ENCODE assay signal across 13 cellular contexts in genomic region chr14:105492966-105493871, GRCh38. TPM values are rescaled to one million over a fixed set of nuclear protein-coding genes. Genes with fewer than 3 reads are reported as not detected.
A peak's percentile ranks its signal among the peaks of the same experiment; 100 is the strongest.
DNase-seq lines count a peak whose midpoint lies in the region; ATAC-seq and TF ChIP-seq lines count a peak whose summit lies in the region.
"Had no signal": no experiment of that assay in that cellular context is flagged by ENCODE, and none has a peak within 500 bp of the region (broad histone marks: within the 10 kb centered on the region; RNA-seq: fewer than 3 reads in every experiment).

No MANE protein-coding gene starts in this region.

- no peaks in the 10 kb centered on the region for H3K36me3 Mint-ChIP-seq in activated naive CD8-positive, alpha-beta T cell
- H3K36me3 Mint-ChIP-seq in activated naive CD8-positive, alpha-beta T cell treated with anti-CD3 and anti-CD28 coated beads for 36 hours = no peaks in the 10 kb centered on the region
- peaks cover 17% of the 10 kb centered on the region for H3K36me3 Mint-ChIP-seq in activated CD4-positive, alpha-beta memory T cell treated with anti-CD3 and anti-CD28 coated beads, Interleukin-2, amount 10 ng/mL, durations not matched to agents 7 days and 5 days (ENCODE audit: low read depth)

- no peak for TF ChIP-seq CTCF in mucosa of descending colon (IDR thresholded peaks at IDR 0.05)

- no peak overlapping the region for H3K4me3 ChIP-seq in mucosa of descending colon
- no peak overlapping the region for H3K4me3 ChIP-seq in aorta (ENCODE audit: low read length in 2 of 2)

- ATAC-seq in mucosa of descending colon (no peak), aorta (ENCODE audit: low FRiP score) (no peak), HG03520 (IDR thresholded peaks at IDR 0.05; ENCODE audit: unreplicated experiment) (no peak)

- POLR2A ChIA-PET in activated CD4-positive, alpha-beta memory T cell treated with anti-CD3 and anti-CD28 coated beads, Interleukin-2, amount 10 ng/mL, durations not matched to agents 7 days and 5 days (lab: Charles Lee) = interaction anchor here (0.8 to 5.1 kb wide), 3 partner anchors 12 to 72 kb away, joined by 3 to 85 read pairs (median 36); no protein-coding TSS in a partner anchor

- CTCF ChIA-PET in activated CD4-positive, alpha-beta memory T cell treated with anti-CD3 and anti-CD28 coated beads, Interleukin-2, amount 10 ng/mL, durations not matched to agents 7 days and 5 days (lab: Charles Lee) = interaction anchor here (5.3 kb wide), 1 partner anchor 12 kb away, joined by 112 read pairs; no protein-coding TSS in a partner anchor

- peaks cover 6% of the 10 kb centered on the region for H3K36me3 ChIP-seq in mucosa of descending colon (ENCODE audit: low read depth)
- H3K36me3 ChIP-seq in aorta (ENCODE audit: control insufficient read depth in 1 of 2, insufficient read depth in 2 of 2, low read length in 1 of 2) = no peaks in the 10 kb centered on the region

- intact Hi-C loops in mucosa of descending colon (cut with DNase I, micrococcal nuclease) (no loop called here), aorta (cut with DNase I) (loop anchor here (5.0 kb wide), 3 partner anchors 34 to 191 kb away; partner anchors contain the start of genes BRF1 (in 1 of the 2) and TMEM121 (in 1 of the 2))

- H3K4me1 Mint-ChIP-seq in activated naive CD8-positive, alpha-beta T cell (ENCODE audit: low read depth) = peaks cover 12% of the 10 kb centered on the region
- peaks cover 16% of the 10 kb centered on the region for H3K4me1 Mint-ChIP-seq in activated naive CD8-positive, alpha-beta T cell treated with anti-CD3 and anti-CD28 coated beads for 36 hours
- H3K4me1 Mint-ChIP-seq in activated CD4-positive, alpha-beta memory T cell treated with anti-CD3 and anti-CD28 coated beads, Interleukin-2, amount 10 ng/mL, durations not matched to agents 7 days and 5 days = peaks cover 18% of the 10 kb centered on the region

- H3K4me3 Mint-ChIP-seq in activated naive CD8-positive, alpha-beta T cell = peak overlapping the region; percentile 27
- no peak overlapping the region for H3K4me3 Mint-ChIP-seq in activated naive CD8-positive, alpha-beta T cell treated with anti-CD3 and anti-CD28 coated beads for 36 hours
- peak overlapping the region; percentile 10 for H3K4me3 Mint-ChIP-seq in activated CD4-positive, alpha-beta memory T cell treated with anti-CD3 and anti-CD28 coated beads, Interleukin-2, amount 10 ng/mL, durations not matched to agents 7 days and 5 days
- H3K4me3 Mint-ChIP-seq: memory B cell had no signal

- H3K4me1 ChIP-seq in mucosa of descending colon (ENCODE audit: low read depth) (peaks cover 15% of the 10 kb centered on the region), aorta (ENCODE audit: control insufficient read depth in 1 of 2, insufficient read depth in 2 of 2, low read length in 2 of 2) (no peaks in the 10 kb centered on the region)

- no peaks in the 10 kb centered on the region for H3K9me3 Mint-ChIP-seq in activated naive CD8-positive, alpha-beta T cell (ENCODE audit: low read depth)
- no peaks in the 10 kb centered on the region for H3K9me3 Mint-ChIP-seq in activated naive CD8-positive, alpha-beta T cell treated with anti-CD3 and anti-CD28 coated beads for 36 hours
- no peaks in the 10 kb centered on the region for H3K9me3 Mint-ChIP-seq in activated CD4-positive, alpha-beta memory T cell treated with anti-CD3 and anti-CD28 coated beads, Interleukin-2, amount 10 ng/mL, durations not matched to agents 7 days and 5 days
- H3K9me3 Mint-ChIP-seq: memory B cell had no signal

- no peak overlapping the region for H3K27ac Mint-ChIP-seq in activated naive CD8-positive, alpha-beta T cell
- no peak overlapping the region for H3K27ac Mint-ChIP-seq in activated naive CD8-positive, alpha-beta T cell treated with anti-CD3 and anti-CD28 coated beads for 36 hours
- no peak overlapping the region for H3K27ac Mint-ChIP-seq in activated CD4-positive, alpha-beta memory T cell treated with anti-CD3 and anti-CD28 coated beads, Interleukin-2, amount 10 ng/mL, durations not matched to agents 7 days and 5 days

- H3K27me3 ChIP-seq in aorta (ENCODE audit: control insufficient read depth in 1 of 2, insufficient read depth in 2 of 2, low read length in 1 of 2) = no peaks in the 10 kb centered on the region

- H3K9me3 ChIP-seq in mucosa of descending colon (no peaks in the 10 kb centered on the region), aorta (ENCODE audit: control insufficient read depth, low read length) (no peaks in the 10 kb centered on the region)

- H3K27me3 Mint-ChIP-seq in activated naive CD8-positive, alpha-beta T cell = no peaks in the 10 kb centered on the region
- H3K27me3 Mint-ChIP-seq in activated naive CD8-positive, alpha-beta T cell treated with anti-CD3 and anti-CD28 coated beads for 36 hours = no peaks in the 10 kb centered on the region
- H3K27me3 Mint-ChIP-seq in activated CD4-positive, alpha-beta memory T cell treated with anti-CD3 and anti-CD28 coated beads, Interleukin-2, amount 10 ng/mL, durations not matched to agents 7 days and 5 days = no peaks in the 10 kb centered on the region
- H3K27me3 Mint-ChIP-seq: memory B cell had no signal

- 84 to 90% methylated on average over 20 of the region's 20 CpGs for WGBS in aorta, 2 donors

- no peak for DNase-seq in activated naive CD8-positive, alpha-beta T cell treated with anti-CD3 and anti-CD28 coated beads for 36 hours
- peak; percentile 17 for DNase-seq in activated CD4-positive, alpha-beta memory T cell treated with anti-CD3 and anti-CD28 coated beads, Interleukin-2, amount 10 ng/mL, durations not matched to agents 7 days and 5 days
- peak in 2 of 3 donors; percentile 37 to 61 for DNase-seq in mucosa of descending colon
- peak; percentile 54 to 79 for DNase-seq in aorta
- DNase-seq in Kasumi-1 (lab: John Stamatoyannopoulos, UW) = no peak
- no peak for DNase-seq in AG08395 (ENCODE audit: low spot score)
- DNase-seq: amniotic stem cell, cortex of kidney, HCEC 1CT had no signal

- no peak overlapping the region for H3K27ac ChIP-seq in aorta (ENCODE audit: low read depth in 1 of 2, low read length in 2 of 2)

RNA-seq across cellular contexts. Expression of gene TEDC1, which starts 2.2 kb away (rescaled TPM):
- 10 to 100 TPM; 33.6 to 34.9 TPM for total RNA-seq in activated naive CD8-positive, alpha-beta T cell treated with anti-CD3 and anti-CD28 coated beads for 36 hours
- 10 to 100 TPM; 44.1 to 47.0 TPM for total RNA-seq in activated CD4-positive, alpha-beta memory T cell treated with anti-CD3 and anti-CD28 coated beads, Interleukin-2, amount 10 ng/mL, durations not matched to agents 7 days and 5 days
- total RNA-seq in mucosa of descending colon (10 to 100 TPM; 11.8 to 23.9 (median 21.8) TPM), aorta (10 to 100 TPM in 1 of 2 donors, 1 to 10 TPM in 1; 8.6 to 30.5 TPM)
- polyA plus RNA-seq in aorta = 10 to 100 TPM in 1 of 2 donors, 1 to 10 TPM in 1; 9.6 to 33.8 TPM

RNA-seq across cellular contexts. Expression of gene CRIP1, which starts 6.5 kb away (rescaled TPM):
- total RNA-seq in activated naive CD8-positive, alpha-beta T cell treated with anti-CD3 and anti-CD28 coated beads for 36 hours = 10 to 100 TPM; 82.5 to 87.3 TPM
- total RNA-seq in activated CD4-positive, alpha-beta memory T cell treated with anti-CD3 and anti-CD28 coated beads, Interleukin-2, amount 10 ng/mL, durations not matched to agents 7 days and 5 days = 100 to 1,000 TPM; 875 to 883 TPM
- 100 to 1,000 TPM in 2 of 3 donors, 10 to 100 TPM in 1; 41.3 to 144 (median 142) TPM for total RNA-seq in mucosa of descending colon
- total RNA-seq in aorta = 100 to 1,000 TPM; 229 to 236 TPM
- polyA plus RNA-seq in aorta = 1,000 to 10,000 TPM in 1 of 2 donors, 100 to 1,000 TPM in 1; 740 to 1,123 TPM
- total RNA-seq: MCF 10A had no signal

RNA-seq across cellular contexts. Expression of gene CRIP2, which starts 18.6 kb away (rescaled TPM):
- total RNA-seq in activated naive CD8-positive, alpha-beta T cell treated with anti-CD3 and anti-CD28 coated beads for 36 hours = under 1 TPM; 0.16 to 0.41 TPM
- 1 to 10 TPM; 1.8 to 1.9 TPM for total RNA-seq in activated CD4-positive, alpha-beta memory T cell treated with anti-CD3 and anti-CD28 coated beads, Interleukin-2, amount 10 ng/mL, durations not matched to agents 7 days and 5 days
- 10 to 100 TPM; 10.0 to 41.6 (median 23.5) TPM for total RNA-seq in mucosa of descending colon
- 100 to 1,000 TPM; 267 to 352 TPM for total RNA-seq in aorta
- 100 to 1,000 TPM; 432 to 698 TPM for polyA plus RNA-seq in aorta

RNA-seq across cellular contexts. Expression of gene TMEM121, which starts 33.2 kb away (rescaled TPM):
- total RNA-seq in activated naive CD8-positive, alpha-beta T cell treated with anti-CD3 and anti-CD28 coated beads for 36 hours = 10 to 100 TPM; 16.7 to 16.8 TPM
- 1 to 10 TPM; 9.6 TPM for total RNA-seq in activated CD4-positive, alpha-beta memory T cell treated with anti-CD3 and anti-CD28 coated beads, Interleukin-2, amount 10 ng/mL, durations not matched to agents 7 days and 5 days
- total RNA-seq in mucosa of descending colon (1 to 10 TPM in 2 of 3 donors, under 1 TPM in 1; 0.38 to 4.0 (median 1.0) TPM), aorta (1 to 10 TPM; 1.9 to 7.5 TPM)
- 1 to 10 TPM in 1 of 2 donors, under 1 TPM in 1; 0.75 to 4.2 TPM for polyA plus RNA-seq in aorta

Comparison
In these comparisons a context has a peak if more than half of its experiments do, and no peak if none do; other contexts are left out.
1. DNase-seq: peak in activated CD4-positive, alpha-beta memory T cell treated with anti-CD3 and anti-CD28 coated beads, Interleukin-2, amount 10 ng/mL, durations not matched to agents 7 days and 5 days (single experiment), mucosa of descending colon (2 of 3) and aorta (2 of 2); none in activated naive CD8-positive, alpha-beta T cell treated with anti-CD3 and anti-CD28 coated beads for 36 hours (single experiment), Kasumi-1 (0 of 2) and AG08395 (single experiment).
2. RNA of gene CRIP2, which starts 18.6 kb away (total RNA-seq): 267 to 352 TPM in aorta; 10.0 to 41.6 TPM in mucosa of descending colon, 1.8 to 1.9 TPM in activated CD4-positive, alpha-beta memory T cell treated with anti-CD3 and anti-CD28 coated beads, Interleukin-2, amount 10 ng/mL, durations not matched to agents 7 days and 5 days and 0.16 to 0.41 TPM in activated naive CD8-positive, alpha-beta T cell treated with anti-CD3 and anti-CD28 coated beads for 36 hours; every median in the first group is over 4 times any median in the second.
3. intact Hi-C loops: an anchor here in aorta (5.0 kb wide); none called in mucosa of descending colon.